ENCODE assay signal across 18 cellular contexts in genomic region chr6:21027507-21027906, GRCh38.
"Had no signal": no experiment of that assay in that cellular context is flagged by ENCODE, and none has a peak within 500 bp of the region (broad histone marks: within the 10 kb centered on the region; RNA-seq: fewer than 3 reads in every experiment).

No MANE protein-coding gene starts in this region.

- H3K4me1 ChIP-seq: uterus had no signal

- H3K27me3 ChIP-seq: esophagus muscularis mucosa, gastroesophageal sphincter, right atrium auricular region, suprapubic skin, thyroid gland, upper lobe of left lung, uterus had no signal

- H3K9me3 ChIP-seq: esophagus muscularis mucosa, gastroesophageal sphincter, right atrium auricular region, suprapubic skin, thyroid gland, uterus had no signal

- H3K36me3 ChIP-seq: esophagus muscularis mucosa, gastroesophageal sphincter, right atrium auricular region, suprapubic skin, thyroid gland, upper lobe of left lung, uterus had no signal

- ATAC-seq: gastroesophageal sphincter; left lobe of liver; naive thymus-derived CD8-positive, alpha-beta T cell; stimulated activated naive CD8-positive, alpha-beta T cell treated with anti-CD3 and anti-CD28 coated beads, Interleukin-15, Interleukin-2, amounts not matched to agents 100 U/mL and 50 U/mL, for 24 hours had no signal

- H3K4me3 ChIP-seq: coronary artery, esophagus muscularis mucosa, gastroesophageal sphincter, right atrium auricular region, suprapubic skin, thyroid gland, upper lobe of left lung, uterus had no signal

- DNase-seq: effector CD4-positive, alpha-beta T cell; glutamatergic neuron; islet precursor cell; mammary epithelial cell; naive thymus-derived CD8-positive, alpha-beta T cell; posterior cingulate gyrus; small intestine; stimulated activated CD4-positive, alpha-beta T cell treated with anti-CD3 and anti-CD28 coated beads, Interleukin-2, amount 100 ng/mL, for 48 hours; stimulated activated naive CD8-positive, alpha-beta T cell treated with anti-CD3 and anti-CD28 coated beads, Interleukin-15, Interleukin-2, amounts not matched to agents 100 U/mL and 50 U/mL, for 24 hours; thyroid gland; upper lobe of left lung; uterus had no signal

- H3K27ac ChIP-seq: coronary artery, esophagus muscularis mucosa, gastroesophageal sphincter, right atrium auricular region, suprapubic skin, thyroid gland, upper lobe of left lung had no signal
